In the genomic region with DNA sequence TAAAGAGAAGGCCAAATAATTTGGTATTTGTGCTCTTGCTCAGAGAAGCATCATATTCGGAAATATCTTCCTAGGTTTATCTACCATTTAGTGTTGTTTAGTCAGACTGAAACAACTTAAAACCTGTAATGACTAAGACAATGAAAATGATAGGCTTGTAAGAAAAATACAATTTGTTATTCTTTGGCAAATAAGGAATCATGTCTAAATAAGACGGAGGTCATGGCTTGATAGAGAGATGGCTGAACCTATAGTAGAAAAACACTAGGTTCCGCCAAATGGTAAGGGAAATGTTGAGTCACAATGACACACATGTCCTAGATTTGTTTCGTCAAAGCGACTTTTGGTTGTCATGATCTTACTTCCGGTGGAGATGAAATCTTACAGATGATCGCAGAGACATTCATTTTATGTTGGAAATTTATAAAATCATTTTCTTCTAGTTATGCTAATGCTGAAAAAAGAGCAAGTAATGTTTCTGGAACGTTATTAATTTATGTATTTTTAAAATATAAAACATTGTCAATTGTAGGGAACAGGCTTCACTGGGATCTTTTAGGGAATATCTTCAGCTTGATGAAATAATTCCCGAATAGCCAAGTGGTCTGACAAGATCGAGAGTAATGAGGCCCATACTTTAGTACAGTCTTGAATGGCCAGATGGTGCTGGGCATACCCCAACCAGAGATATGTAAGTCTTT, we compare ENCODE assay signal across 9 cellular contexts. TPM values are rescaled to one million over a fixed set of nuclear protein-coding genes. Genes with fewer than 3 reads are reported as not detected.
A peak's percentile ranks its signal among the peaks of the same experiment; 100 is the strongest.
DNase-seq lines count a peak whose midpoint lies in the region; ATAC-seq and TF ChIP-seq lines count a peak whose summit lies in the region.
"Had no signal": no experiment of that assay in that cellular context is flagged by ENCODE, and none has a peak within 500 bp of the region (broad histone marks: within the 10 kb centered on the region; RNA-seq: fewer than 3 reads in every experiment).

No MANE protein-coding gene starts in this region.

- H3K27me3 Mint-ChIP-seq in activated T-cell treated with anti-CD3 and anti-CD28 coated beads, Interleukin-2, amount 50 U/mL, for 24 hours, result no peaks in the 10 kb centered on the region
- H3K27me3 Mint-ChIP-seq in WTC11 (ENCODE audit: low read depth), result no peaks in the 10 kb centered on the region

- H3K27ac ChIP-seq in BLaER1, result no peak overlapping the region

- no peaks in the 10 kb centered on the region for H3K36me3 ChIP-seq in BLaER1

- POLR2A ChIA-PET in WTC11 (lab: Charles Lee), result no interaction called here

- no peak for TF ChIP-seq CTCF in WTC11 (IDR thresholded peaks at IDR 0.05)

- H3K4me3 ChIP-seq in BLaER1, result peak overlapping the region; percentile 56

- no peak overlapping the region for H3K9ac ChIP-seq in BLaER1

- peaks cover 59% of the 10 kb centered on the region for H3K36me3 Mint-ChIP-seq in activated T-cell treated with anti-CD3 and anti-CD28 coated beads, Interleukin-2, amount 50 U/mL, for 24 hours (ENCODE audit: low read depth)
- no peaks in the 10 kb centered on the region for H3K36me3 Mint-ChIP-seq in WTC11

- peaks cover 75% of the 10 kb centered on the region for H3K4me1 Mint-ChIP-seq in activated T-cell treated with anti-CD3 and anti-CD28 coated beads, Interleukin-2, amount 50 U/mL, for 24 hours (ENCODE audit: low read depth)
- H3K4me1 Mint-ChIP-seq in WTC11, result peaks cover 18% of the 10 kb centered on the region

- peaks cover 66% of the 10 kb centered on the region for H3K4me1 ChIP-seq in BLaER1

- no peak for DNase-seq in activated T-cell treated with anti-CD3 and anti-CD28 coated beads, Interleukin-2, amount 50 U/mL, for 24 hours
- DNase-seq in left colon (no peak), UCSD-AML1 (lab: John Stamatoyannopoulos, UW; ENCODE audit: unreplicated experiment) (no peak), DMS79 (lab: John Stamatoyannopoulos, UW) (no peak), WTC11 (ENCODE audit: low spot score) (no peak), NCI-H510A (lab: John Stamatoyannopoulos, UW) (no peak)

- no peaks in the 10 kb centered on the region for H3K9me3 Mint-ChIP-seq in activated T-cell treated with anti-CD3 and anti-CD28 coated beads, Interleukin-2, amount 50 U/mL, for 24 hours
- H3K9me3 Mint-ChIP-seq in WTC11, result no peaks in the 10 kb centered on the region

- H3K27me3 ChIP-seq in BLaER1, result no peaks in the 10 kb centered on the region

- CTCF ChIA-PET in WTC11 (lab: Charles Lee), result interaction anchor here (1.3 kb wide), 1 partner anchor 84 kb away, joined by 4 read pairs; no protein-coding TSS in a partner anchor

- H3K4me2 ChIP-seq in BLaER1, result peak overlapping the region; percentile 76

- no peaks in the 10 kb centered on the region for H4K20me1 ChIP-seq in BLaER1

- ATAC-seq in HG03342 (IDR thresholded peaks at IDR 0.05; ENCODE audit: unreplicated experiment) (peak; percentile 34), left colon (peak; percentile 23), WTC11 (no peak)
- ATAC-seq: HCT116 had no signal

- H3K4me3 Mint-ChIP-seq in activated T-cell treated with anti-CD3 and anti-CD28 coated beads, Interleukin-2, amount 50 U/mL, for 24 hours, result peak overlapping the region; percentile 94
- no peak overlapping the region for H3K4me3 Mint-ChIP-seq in WTC11

- intact Hi-C loops in left colon (cut with DNase I, micrococcal nuclease), result no loop called here

- no peaks in the 10 kb centered on the region for H3K9me3 ChIP-seq in BLaER1

- peak overlapping the region; percentile 99 for H3K27ac Mint-ChIP-seq in activated T-cell treated with anti-CD3 and anti-CD28 coated beads, Interleukin-2, amount 50 U/mL, for 24 hours
- no peak overlapping the region for H3K27ac Mint-ChIP-seq in WTC11

TF ChIP-seq in WTC11, 78 proteins besides CTCF, POLR2A, EP300 and RAD21:
- TF ChIP-seq OVOL2 (CRISPR knock-in tag; IDR thresholded peaks at IDR 0.05; ENCODE audit: borderline replicate concordance), result no peak
- no peak for TF ChIP-seq ESRRA (CRISPR knock-in tag; IDR thresholded peaks at IDR 0.05; ENCODE audit: borderline replicate concordance)
- TF ChIP-seq NR3C1 (CRISPR knock-in tag; conservative IDR thresholded peaks at IDR 0.05; ENCODE audit: low read depth), result no peak
- TF ChIP-seq CREB1 (CRISPR knock-in tag; IDR thresholded peaks at IDR 0.05), result no peak
- TF ChIP-seq NR1H2 (CRISPR knock-in tag; IDR thresholded peaks at IDR 0.05), result no peak
- TF ChIP-seq, protein P1, sequence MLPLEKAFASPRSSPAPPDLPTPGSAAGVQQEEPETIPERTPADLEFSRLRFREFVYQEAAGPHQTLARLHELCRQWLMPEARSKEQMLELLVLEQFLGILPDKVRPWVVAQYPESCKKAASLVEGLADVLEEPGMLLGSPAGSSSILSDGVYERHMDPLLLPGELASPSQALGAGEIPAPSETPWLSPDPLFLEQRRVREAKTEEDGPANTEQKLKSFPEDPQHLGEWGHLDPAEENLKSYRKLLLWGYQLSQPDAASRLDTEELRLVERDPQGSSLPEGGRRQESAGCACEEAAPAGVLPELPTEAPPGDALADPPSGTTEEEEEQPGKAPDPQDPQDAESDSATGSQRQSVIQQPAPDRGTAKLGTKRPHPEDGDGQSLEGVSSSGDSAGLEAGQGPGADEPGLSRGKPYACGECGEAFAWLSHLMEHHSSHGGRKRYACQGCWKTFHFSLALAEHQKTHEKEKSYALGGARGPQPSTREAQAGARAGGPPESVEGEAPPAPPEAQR (CRISPR knock-in tag; IDR thresholded peaks at IDR 0.05), result no peak
- no peak for TF ChIP-seq USF2 (CRISPR knock-in tag; IDR thresholded peaks at IDR 0.05)
- TF ChIP-seq ZNF671 (CRISPR knock-in tag; IDR thresholded peaks at IDR 0.05), result no peak
- TF ChIP-seq ZNF219 (CRISPR knock-in tag; IDR thresholded peaks at IDR 0.05; ENCODE audit: borderline replicate concordance), result no peak
- no peak for TF ChIP-seq CBFB (CRISPR knock-in tag; IDR thresholded peaks at IDR 0.05; ENCODE audit: low read depth)
- TF ChIP-seq FOXP1 (CRISPR knock-in tag; IDR thresholded peaks at IDR 0.05; ENCODE audit: borderline replicate concordance), result no peak
- TF ChIP-seq, protein P2, sequence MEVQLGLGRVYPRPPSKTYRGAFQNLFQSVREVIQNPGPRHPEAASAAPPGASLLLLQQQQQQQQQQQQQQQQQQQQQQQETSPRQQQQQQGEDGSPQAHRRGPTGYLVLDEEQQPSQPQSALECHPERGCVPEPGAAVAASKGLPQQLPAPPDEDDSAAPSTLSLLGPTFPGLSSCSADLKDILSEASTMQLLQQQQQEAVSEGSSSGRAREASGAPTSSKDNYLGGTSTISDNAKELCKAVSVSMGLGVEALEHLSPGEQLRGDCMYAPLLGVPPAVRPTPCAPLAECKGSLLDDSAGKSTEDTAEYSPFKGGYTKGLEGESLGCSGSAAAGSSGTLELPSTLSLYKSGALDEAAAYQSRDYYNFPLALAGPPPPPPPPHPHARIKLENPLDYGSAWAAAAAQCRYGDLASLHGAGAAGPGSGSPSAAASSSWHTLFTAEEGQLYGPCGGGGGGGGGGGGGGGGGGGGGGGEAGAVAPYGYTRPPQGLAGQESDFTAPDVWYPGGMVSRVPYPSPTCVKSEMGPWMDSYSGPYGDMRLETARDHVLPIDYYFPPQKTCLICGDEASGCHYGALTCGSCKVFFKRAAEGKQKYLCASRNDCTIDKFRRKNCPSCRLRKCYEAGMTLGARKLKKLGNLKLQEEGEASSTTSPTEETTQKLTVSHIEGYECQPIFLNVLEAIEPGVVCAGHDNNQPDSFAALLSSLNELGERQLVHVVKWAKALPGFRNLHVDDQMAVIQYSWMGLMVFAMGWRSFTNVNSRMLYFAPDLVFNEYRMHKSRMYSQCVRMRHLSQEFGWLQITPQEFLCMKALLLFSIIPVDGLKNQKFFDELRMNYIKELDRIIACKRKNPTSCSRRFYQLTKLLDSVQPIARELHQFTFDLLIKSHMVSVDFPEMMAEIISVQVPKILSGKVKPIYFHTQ (CRISPR knock-in tag; IDR thresholded peaks at IDR 0.05), result no peak
- no peak for TF ChIP-seq JUN (CRISPR knock-in tag; IDR thresholded peaks at IDR 0.05)
- TF ChIP-seq FOXK1 (CRISPR knock-in tag; IDR thresholded peaks at IDR 0.05), result no peak
- TF ChIP-seq EMX1 (CRISPR knock-in tag; IDR thresholded peaks at IDR 0.05), result no peak
- TF ChIP-seq TCF7 (CRISPR knock-in tag; IDR thresholded peaks at IDR 0.05; ENCODE audit: low read depth), result no peak
- TF ChIP-seq NFATC4 (CRISPR knock-in tag; IDR thresholded peaks at IDR 0.05), result no peak
- no peak for TF ChIP-seq MLX (CRISPR knock-in tag; IDR thresholded peaks at IDR 0.05)
- no peak for TF ChIP-seq ZNF396 (CRISPR knock-in tag; IDR thresholded peaks at IDR 0.05; ENCODE audit: borderline replicate concordance)
TF ChIP-seq in WTC11: peak in this region for 0.

RNA-seq across cellular contexts. Expression of gene SRGN, which starts 1.0 kb away (rescaled TPM):
- total RNA-seq in left colon (10 to 100 TPM; 19.5 to 38.0 TPM), WTC11 (2021) (1.2 to 1.4 TPM (median 1.3 TPM) in 3 replicates)

RNA-seq across cellular contexts. Expression of gene VPS26A, which starts 35.0 kb away (rescaled TPM):
- total RNA-seq in left colon, result 10 to 100 TPM; 58.3 to 67.6 TPM
- total RNA-seq in WTC11 (2021), result 34.2 to 39.4 TPM (median 37.4 TPM) in 3 replicates
